In genomic region chr3:57611870-57612269, GRCh38 we compare ENCODE assay signal across 4 cellular contexts. TPM values are rescaled to one million over a fixed set of nuclear protein-coding genes. Genes with fewer than 3 reads are reported as not detected.
A peak's percentile ranks its signal among the peaks of the same experiment; 100 is the strongest.
DNase-seq lines count a peak whose midpoint lies in the region; ATAC-seq, FAIRE-seq and TF ChIP-seq lines count a peak whose summit lies in the region.
"Not testable (repeated sequence)": the region's sequence is repeated elsewhere in the genome, so short reads cannot be mapped to it uniquely, and the experiment has no call there.

No MANE protein-coding gene starts in this region.

- WGBS in K562 (ENCODE audit: insufficient coverage, low coverage, missing lambda C conversion rate) = 100% methylated on average over 3 of the region's 5 CpGs

- TF ChIP-seq CTCF in DND-41 (IDR thresholded peaks at IDR 0.05; ENCODE audit: borderline replicate concordance, extremely low read depth, low read length, poor library complexity, severe bottlenecking); HEK293 (tag by site-specific recombination; IDR thresholded peaks at IDR 0.05); K562 (IDR thresholded peaks at IDR 0.05 in 2 of 3, conservative IDR thresholded peaks at IDR 0.05 in 1 of 3; ENCODE audit: insufficient read depth in 2 of 3, low read depth in 1 of 3, low read length in 3 of 3): not testable (repeated sequence)

- BruUV-seq in K562 (replicated peaks; lab: Mats Ljungman, UMichigan) = not testable (repeated sequence)

- H3K4me1 Mint-ChIP-seq in activated CD4-positive, alpha-beta T cell treated with anti-CD3 and anti-CD28 coated beads, Interleukin-2, amount 10 ng/mL, durations not matched to agents 7 days and 5 days = not testable (repeated sequence)

- POLR2A ChIA-PET in HEK293 (lab: Yijun Ruan, JAX); activated CD4-positive, alpha-beta T cell treated with anti-CD3 and anti-CD28 coated beads, Interleukin-2, amount 10 ng/mL, durations not matched to agents 7 days and 5 days (lab: Charles Lee); K562 (lab: Yijun Ruan, JAX): not testable (repeated sequence)

- H3K79me2 ChIP-seq in DND-41 (ENCODE audit: insufficient read depth, low read length); K562 (ENCODE audit: control insufficient read depth, insufficient read depth, low read length): not testable (repeated sequence)

- H3K9me3 Mint-ChIP-seq in activated CD4-positive, alpha-beta T cell treated with anti-CD3 and anti-CD28 coated beads, Interleukin-2, amount 10 ng/mL, durations not matched to agents 7 days and 5 days = peaks cover 26% of the 10 kb centered on the region

- H3K36me3 ChIP-seq in DND-41 (ENCODE audit: insufficient read depth, low read length); HEK293 (ENCODE audit: control insufficient read depth in 2 of 2, insufficient read depth in 1 of 2, low read length in 2 of 2); K562 (ENCODE audit: control insufficient read depth, insufficient read depth, low read length): not testable (repeated sequence)

- in situ Hi-C loops in K562 (cut with MboI) = not testable (repeated sequence)

- not testable (repeated sequence) for H3K27me3 Mint-ChIP-seq in activated CD4-positive, alpha-beta T cell treated with anti-CD3 and anti-CD28 coated beads, Interleukin-2, amount 10 ng/mL, durations not matched to agents 7 days and 5 days

- peaks cover 42% of the 10 kb centered on the region for H3K36me3 Mint-ChIP-seq in activated CD4-positive, alpha-beta T cell treated with anti-CD3 and anti-CD28 coated beads, Interleukin-2, amount 10 ng/mL, durations not matched to agents 7 days and 5 days (ENCODE audit: low read depth)

- not testable (repeated sequence) for H4K20me1 ChIP-seq in DND-41 (ENCODE audit: insufficient read depth, low read length); K562 (replicated peaks; ENCODE audit: control insufficient read depth, insufficient read depth, low read length)

- not testable (repeated sequence) for FAIRE-seq in K562 (lab: Jason Lieb, UNC)

- intact Hi-C loops in K562 (cut with micrococcal nuclease) = not testable (repeated sequence)

- not testable (repeated sequence) for H3K9me1 ChIP-seq in K562 (ENCODE audit: control insufficient read depth, insufficient read depth, low read length)

- CTCF ChIA-PET in HEK293 (lab: Yijun Ruan, JAX) = interaction anchor here (0.6 kb wide), 1 partner anchor 543 kb away, joined by 3 read pairs; no protein-coding TSS in a partner anchor
- CTCF ChIA-PET in activated CD4-positive, alpha-beta T cell treated with anti-CD3 and anti-CD28 coated beads, Interleukin-2, amount 10 ng/mL, durations not matched to agents 7 days and 5 days (lab: Charles Lee); K562 (lab: Yijun Ruan, JAX; ENCODE audit: low intra/inter-chr PET ratio): not testable (repeated sequence)

- not testable (repeated sequence) for DNase-seq in DND-41; activated CD4-positive, alpha-beta T cell treated with anti-CD3 and anti-CD28 coated beads, Interleukin-2, amount 10 ng/mL, durations not matched to agents 7 days and 5 days; K562 (ENCODE audit: extremely low read depth in 1 of 4, low spot score in 3 of 4)

- H3K4me3 ChIP-seq in DND-41 (ENCODE audit: low read depth in 1 of 2, low read length in 2 of 2); HEK293 (ENCODE audit: low read depth, low read length); K562: not testable (repeated sequence)

- H3K4me2 ChIP-seq in DND-41 (ENCODE audit: insufficient read depth, low read length); K562 (ENCODE audit: insufficient read depth, low read length): not testable (repeated sequence)

- H3K27ac Mint-ChIP-seq in activated CD4-positive, alpha-beta T cell treated with anti-CD3 and anti-CD28 coated beads, Interleukin-2, amount 10 ng/mL, durations not matched to agents 7 days and 5 days = peak overlapping the region; percentile 13

- not testable (repeated sequence) for H3K9ac ChIP-seq in DND-41 (ENCODE audit: low read depth, low read length); K562 (ENCODE audit: insufficient read depth in 1 of 2, low read depth in 2 of 2, low read length in 2 of 2)

- not testable (repeated sequence) for H3K9me3 ChIP-seq in DND-41 (ENCODE audit: insufficient read depth, low read length, severe bottlenecking); HEK293 (ENCODE audit: control insufficient read depth, insufficient read depth, low read depth, low read length); K562 (replicated peaks; ENCODE audit: control insufficient read depth, insufficient read depth, low read depth, low read length)

- H3K4me3 Mint-ChIP-seq in activated CD4-positive, alpha-beta T cell treated with anti-CD3 and anti-CD28 coated beads, Interleukin-2, amount 10 ng/mL, durations not matched to agents 7 days and 5 days = not testable (repeated sequence)

- not testable (repeated sequence) for ATAC-seq in DND-41 (ENCODE audit: insufficient read depth, low read depth); K562

- TF ChIP-seq EP300 in K562 (IDR thresholded peaks at IDR 0.05; ENCODE audit: low read length) = not testable (repeated sequence)

- not testable (repeated sequence) for H3K27me3 ChIP-seq in DND-41 (ENCODE audit: insufficient read depth, low read length, poor library complexity); K562 (ENCODE audit: control insufficient read depth in 2 of 2, insufficient read depth in 2 of 2, low read length in 2 of 2)

- not testable (repeated sequence) for TF ChIP-seq RAD21 in K562 (CRISPR knock-in tag; conservative IDR thresholded peaks at IDR 0.05 in 1 of 2, IDR thresholded peaks at IDR 0.05 in 1 of 2)

- not testable (repeated sequence) for H3K4me1 ChIP-seq in DND-41 (ENCODE audit: insufficient read depth, low read length); HEK293 (ENCODE audit: control insufficient read depth, insufficient read depth, low read length); K562 (replicated peaks in 1 of 2; ENCODE audit: control insufficient read depth in 2 of 2, insufficient read depth in 2 of 2, low read length in 2 of 2)

- not testable (repeated sequence) for TF ChIP-seq POLR2A in K562 (conservative IDR thresholded peaks at IDR 0.05)

- H2AFZ ChIP-seq in DND-41 (ENCODE audit: low read depth, low read length); K562 (ENCODE audit: low read depth, low read length): not testable (repeated sequence)

- peak overlapping the region; percentile 64 for H3K27ac ChIP-seq in DND-41 (ENCODE audit: low read length)
- H3K27ac ChIP-seq in HEK293 (ENCODE audit: extremely low read depth, low read depth, low read length); K562 (ENCODE audit: extremely low read depth, low read depth, low read length): not testable (repeated sequence)

TF ChIP-seq in K562, 482 proteins besides CTCF, POLR2A, EP300 and RAD21:
- TF ChIP-seq ZNF146 (CRISPR knock-in tag; IDR thresholded peaks at IDR 0.05; ENCODE audit: unreplicated experiment) = peak; percentile 61
TF ChIP-seq in K562: peak in this region for 1; not testable (repeated sequence) for 481.

RNA-seq across cellular contexts. Expression of gene ARF4, which starts 14.7 kb away (rescaled TPM):
- 10 to 100 TPM; 42.3 to 50.3 TPM for total RNA-seq in activated CD4-positive, alpha-beta T cell treated with anti-CD3 and anti-CD28 coated beads, Interleukin-2, amount 10 ng/mL, durations not matched to agents 7 days and 5 days
- total RNA-seq in K562 (2011; cell fraction: chromatin; rRNA removed; ENCODE audit: low replicate concordance) = 45.0 and 68.9 TPM in 2 replicates
- 61.5 and 90.7 TPM in 2 replicates for total RNA-seq in K562 (2011; cell fraction: nucleolus; rRNA removed)
- total RNA-seq in K562 (2011; cell fraction: nucleoplasm; rRNA removed) = 64.5 and 107 TPM in 2 replicates
- 41.1 and 59.1 TPM in 2 replicates for total RNA-seq in K562 (2014; rRNA removed)
- total RNA-seq in K562 (2014; rRNA removed; fragmentation: Illumina TruSeq; extraction: Trizol) = 83.8 and 93.5 TPM in 2 replicates
- 72.2 and 72.4 TPM in 2 replicates for total RNA-seq in K562 (2015; rRNA removed; fragmentation: Illumina TruSeq; extraction: Trizol)
- 65.1 and 70.4 TPM in 2 replicates for total RNA-seq in K562 (2021)
- polyA plus RNA-seq in K562 (2011; rRNA removed) = 151 and 172 TPM in 2 replicates
- 115 and 117 TPM in 2 replicates for polyA plus RNA-seq in K562 (2011; cell fraction: cytosol; rRNA removed)
- polyA plus RNA-seq in K562 (2011; cell fraction: nucleus; rRNA removed) = 84.7 TPM in 2 replicates
- polyA plus RNA-seq in K562 (2012) = 87.8 and 109 TPM in 2 replicates
- polyA plus RNA-seq in K562 (2014; fragmentation: Illumina TruSeq; extraction: Trizol) = 114 and 142 TPM in 2 replicates
- 100 to 1,000 TPM; 226 to 273 TPM for polyA plus RNA-seq in K562 (2014; fragmentation: Nextera tagmentation; extraction: Ambion mirVana)
- 82.0 and 95.2 TPM in 2 replicates for polyA plus RNA-seq in K562 (2014; rRNA removed)
- polyA minus RNA-seq in K562 (2011; rRNA and poly(A)+ RNA removed) = 98.6 and 98.8 TPM in 2 replicates
- 39.0 and 55.6 TPM in 2 replicates for polyA minus RNA-seq in K562 (2011; cell fraction: cytosol; rRNA and poly(A)+ RNA removed)
- 47.4 and 61.6 TPM in 2 replicates for polyA minus RNA-seq in K562 (2011; cell fraction: nucleus; rRNA and poly(A)+ RNA removed)

RNA-seq across cellular contexts. Expression of gene PDE12, which starts 55.8 kb away (rescaled TPM):
- 10 to 100 TPM; 24.5 to 26.8 TPM for total RNA-seq in activated CD4-positive, alpha-beta T cell treated with anti-CD3 and anti-CD28 coated beads, Interleukin-2, amount 10 ng/mL, durations not matched to agents 7 days and 5 days
- 14.4 and 19.3 TPM in 2 replicates for total RNA-seq in K562 (2011; cell fraction: chromatin; rRNA removed; ENCODE audit: low replicate concordance)
- 14.3 and 16.8 TPM in 2 replicates for total RNA-seq in K562 (2011; cell fraction: nucleolus; rRNA removed)
- 14.1 and 18.1 TPM in 2 replicates for total RNA-seq in K562 (2011; cell fraction: nucleoplasm; rRNA removed)
- 11.0 and 15.7 TPM in 2 replicates for total RNA-seq in K562 (2014; rRNA removed)
- 9.0 and 9.2 TPM in 2 replicates for total RNA-seq in K562 (2014; rRNA removed; fragmentation: Illumina TruSeq; extraction: Trizol)
- 9.3 and 10.4 TPM in 2 replicates for total RNA-seq in K562 (2015; rRNA removed; fragmentation: Illumina TruSeq; extraction: Trizol)
- total RNA-seq in K562 (2021) = 19.9 and 20.5 TPM in 2 replicates
- 10.2 and 10.4 TPM in 2 replicates for polyA plus RNA-seq in K562 (2011; rRNA removed)
- 9.9 and 17.4 TPM in 2 replicates for polyA plus RNA-seq in K562 (2011; cell fraction: cytosol; rRNA removed)
- polyA plus RNA-seq in K562 (2011; cell fraction: nucleus; rRNA removed) = 5.6 and 8.0 TPM in 2 replicates
- polyA plus RNA-seq in K562 (2012) = 9.1 and 9.3 TPM in 2 replicates
- 7.8 and 9.3 TPM in 2 replicates for polyA plus RNA-seq in K562 (2014; fragmentation: Illumina TruSeq; extraction: Trizol)
- 1 to 10 TPM; 2.1 to 8.0 TPM for polyA plus RNA-seq in K562 (2014; fragmentation: Nextera tagmentation; extraction: Ambion mirVana)
- 8.5 and 10.0 TPM in 2 replicates for polyA plus RNA-seq in K562 (2014; rRNA removed)
- 20.0 and 22.5 TPM in 2 replicates for polyA minus RNA-seq in K562 (2011; rRNA and poly(A)+ RNA removed)
- polyA minus RNA-seq in K562 (2011; cell fraction: cytosol; rRNA and poly(A)+ RNA removed) = 20.6 and 21.3 TPM in 2 replicates
- polyA minus RNA-seq in K562 (2011; cell fraction: nucleus; rRNA and poly(A)+ RNA removed) = 10.1 and 15.4 TPM in 2 replicates
